Comparison of ENCODE assay signal across 35 cellular contexts in the genomic region with DNA sequence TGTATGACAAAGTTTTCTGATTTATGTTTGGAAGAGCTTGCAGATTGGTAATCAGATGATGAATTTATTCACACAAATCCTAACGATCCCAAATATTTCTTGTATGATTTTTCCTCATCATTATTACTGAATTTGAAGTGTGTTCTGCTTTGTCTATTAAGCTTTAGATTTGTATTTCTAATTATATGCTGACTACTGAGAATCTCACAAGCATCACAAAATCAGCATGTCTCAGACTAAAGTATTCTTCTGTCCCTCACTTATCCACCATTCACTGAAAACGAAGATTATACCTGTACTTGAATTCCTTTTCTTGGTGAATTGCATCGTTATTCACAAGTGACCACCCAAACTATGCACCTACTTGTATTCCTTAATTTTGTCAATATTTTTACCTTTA.
"Had no signal": no experiment of that assay in that cellular context is flagged by ENCODE, and none has a peak within 500 bp of the region (broad histone marks: within the 10 kb centered on the region; RNA-seq: fewer than 3 reads in every experiment).

No MANE protein-coding gene starts in this region.

- H3K4me3 ChIP-seq: MG63 had no signal

- H3K27me3 ChIP-seq: MG63 had no signal

- H3K9me3 ChIP-seq: MG63 had no signal

- DNase-seq: Karpas-422, Kasumi-1, MG63, MM.1S, MV-4-11, NCI-H1048, NCI-H1092, NCI-H1092 treated with DMSO at 0.1 percent for 48 hours, NCI-H1105, NCI-H1105 treated with DMSO at 0.1 percent for 48 hours, NCI-H1417, NCI-H1417 treated with DMSO at 0.1 percent for 48 hours, NCI-H1436, NCI-H1436 treated with DMSO at 0.1 percent for 48 hours, NCI-H146, NCI-H1694, NCI-H1694 treated with DMSO at 0.1 percent for 48 hours, NCI-H187, NCI-H187 treated with DMSO at 0.1 percent for 48 hours, NCI-H1930, NCI-H2029, NCI-H2029 treated with DMSO at 0.1 percent for 48 hours, NCI-H2081, NCI-H2081 treated with DMSO at 0.1 percent for 48 hours, NCI-H2107, NCI-H2171, NCI-H2171 treated with DMSO at 0.1 percent for 48 hours, NCI-H2227 treated with DMSO at 0.1 percent for 48 hours, NCI-H226, NCI-H345, NCI-H446, NCI-H446 treated with DMSO at 0.1 percent for 48 hours, NCI-H510A, NCI-H510A treated with DMSO at 0.1 percent for 48 hours, NCI-H524 had no signal

- H3K36me3 ChIP-seq: MG63 had no signal
